ENCODE assay signal across 9 cellular contexts in the genomic region with DNA sequence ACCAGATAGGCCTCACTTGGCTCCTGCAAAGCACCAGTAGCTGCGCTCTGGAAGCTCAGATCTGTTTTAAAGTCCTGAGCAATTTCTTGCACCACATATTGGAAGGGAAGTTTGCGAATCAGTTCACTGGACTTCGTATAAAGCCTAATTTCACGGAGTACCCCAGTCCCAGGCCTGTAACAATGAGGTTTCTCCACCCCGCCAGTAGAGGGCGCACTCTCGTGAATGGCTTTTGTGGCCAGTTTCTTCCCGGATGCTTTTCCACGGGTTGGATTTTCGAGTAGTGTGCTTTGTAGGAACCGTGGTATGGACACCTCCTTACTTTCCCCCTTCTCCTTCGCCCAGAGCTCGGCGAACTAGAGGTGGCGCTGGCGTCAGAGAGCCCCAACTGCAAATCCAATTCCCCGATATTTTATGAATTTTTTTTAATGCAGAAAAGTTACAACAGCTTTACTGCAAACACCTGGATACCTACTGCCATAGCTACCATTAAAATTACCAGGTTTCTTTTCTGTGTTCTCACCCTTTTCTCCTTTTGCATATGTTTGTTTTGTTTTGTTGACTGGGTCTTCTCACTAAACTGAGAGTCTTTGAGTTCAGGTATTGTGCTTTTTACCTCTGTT. TPM values are rescaled to one million over a fixed set of nuclear protein-coding genes. Genes with fewer than 3 reads are reported as not detected.
DNase-seq lines count a peak whose midpoint lies in the region; ATAC-seq and TF ChIP-seq lines count a peak whose summit lies in the region.
"Had no signal": no experiment of that assay in that cellular context is flagged by ENCODE, and none has a peak within 500 bp of the region (broad histone marks: within the 10 kb centered on the region; RNA-seq: fewer than 3 reads in every experiment).

No MANE protein-coding gene starts in this region.

- H3K36me3 ChIP-seq in PC-9 (ENCODE audit: low read depth): no peaks in the 10 kb centered on the region

- no peaks in the 10 kb centered on the region for H3K4me1 ChIP-seq in PC-9 (replicated peaks; ENCODE audit: insufficient read depth)

- peak; percentile 16 for DNase-seq in SKM-1 (lab: John Stamatoyannopoulos, UW; ENCODE audit: unreplicated experiment)
- DNase-seq in SKM-1 treated with dmso at 0.1 percent for 144 hours (lab: John Stamatoyannopoulos, UW; ENCODE audit: unreplicated experiment): no peak
- no peak for DNase-seq in PC-9
- peak; percentile 30 to 61 for DNase-seq in erythroblast (lab: John Stamatoyannopoulos, UW)
- DNase-seq in stimulated activated CD4-positive, alpha-beta T cell treated with anti-CD3 and anti-CD28 coated beads, Interleukin-1b, Interleukin-23, amount 100 ng/mL, for 48 hours: peak; percentile 9
- DNase-seq in HT-29 (ENCODE audit: low spot score): no peak
- DNase-seq: C1 segment of cervical spinal cord had no signal

- no peak overlapping the region for H3K4me2 ChIP-seq in PC-9

- H3K9me3 ChIP-seq in PC-9 (ENCODE audit: insufficient read depth, low read depth): no peaks in the 10 kb centered on the region

- no peak overlapping the region for H3K27ac ChIP-seq in PC-9

- no peaks in the 10 kb centered on the region for H3K9me2 ChIP-seq in PC-9 (ENCODE audit: insufficient read depth)

- TF ChIP-seq POLR2A in erythroblast (IDR thresholded peaks at IDR 0.05; ENCODE audit: low read length): no peak

- BruUV-seq in PC-9 (replicated peaks; lab: Mats Ljungman, UMichigan): no TSS peak

- no peaks in the 10 kb centered on the region for H3K79me2 ChIP-seq in PC-9 (ENCODE audit: low read depth)

- ATAC-seq in GM18498 (IDR thresholded peaks at IDR 0.05; ENCODE audit: unreplicated experiment) (no peak), GM21515 (IDR thresholded peaks at IDR 0.05; ENCODE audit: unreplicated experiment) (no peak)

- POLR2A ChIA-PET in PC-9 (lab: Charles Lee; ENCODE audit: unreplicated experiment): no interaction called here

- H2AFZ ChIP-seq in PC-9: no peak overlapping the region

- TF ChIP-seq CTCF in PC-9 (conservative IDR thresholded peaks at IDR 0.05): peak; percentile 85

- H3K27me3 ChIP-seq in PC-9 (ENCODE audit: insufficient read depth, low read depth): no peaks in the 10 kb centered on the region

- intact Hi-C loops in PC-9 (cut with micrococcal nuclease; ENCODE audit: unreplicated experiment): loop anchor here (5.0 kb wide), 1 partner anchor 151 kb away; no protein-coding TSS in a partner anchor

- H3K4me3 ChIP-seq in PC-9: no peak overlapping the region

- H3F3A ChIP-seq in PC-9 (ENCODE audit: insufficient read depth, low read depth): no peaks in the 10 kb centered on the region

- CTCF ChIA-PET in PC-9 (lab: Charles Lee): interaction anchor here (0.6 kb wide), 1 partner anchor 38 kb away, joined by 3 read pairs; no protein-coding TSS in a partner anchor

- no peaks in the 10 kb centered on the region for H4K20me1 ChIP-seq in PC-9 (ENCODE audit: insufficient read depth)

RNA-seq across cellular contexts. Expression of a gene that starts 13.3 kb away (rescaled TPM):
- total RNA-seq in PC-9 (2021): 0.75 and 1.0 TPM in 2 replicates
- total RNA-seq in HT-29 (2014; rRNA removed; shearing (Covaris generic)): not detected in 2 replicates

Comparison
In these comparisons a context has a peak if more than half of its experiments do, and no peak if none do; other contexts are left out.
1. DNase-seq: peak in SKM-1 (single experiment), erythroblast (2 of 2) and stimulated activated CD4-positive, alpha-beta T cell treated with anti-CD3 and anti-CD28 coated beads, Interleukin-1b, Interleukin-23, amount 100 ng/mL, for 48 hours (single experiment); none in SKM-1 treated with dmso at 0.1 percent for 144 hours (single experiment), PC-9 (0 of 2) and HT-29 (single experiment).